ENCODE assay signal across 1 cellular context in genomic region chr3:170424879-170425278, GRCh38.
TF ChIP-seq lines count a peak whose summit lies in the region.

No MANE protein-coding gene starts in this region.

TF ChIP-seq in HepG2, 621 proteins besides CTCF, POLR2A, EP300 and RAD21:
- TF ChIP-seq CHD4 (IDR thresholded peaks at IDR 0.05; ENCODE audit: borderline replicate concordance, low read length) = 0 out of 2 replicates have a peak, but pooled peaks have one; percentile 4
- TF ChIP-seq ZNF691 (CRISPR knock-in tag; IDR thresholded peaks at IDR 0.05; ENCODE audit: borderline replicate concordance, low read depth) = peak; percentile 83; the same call in 1 of the 2 replicates
- no peak for TF ChIP-seq ZNF777 (CRISPR knock-in tag; IDR thresholded peaks at IDR 0.05)
